ENCODE assay signal across 8 cellular contexts in the genomic region with DNA sequence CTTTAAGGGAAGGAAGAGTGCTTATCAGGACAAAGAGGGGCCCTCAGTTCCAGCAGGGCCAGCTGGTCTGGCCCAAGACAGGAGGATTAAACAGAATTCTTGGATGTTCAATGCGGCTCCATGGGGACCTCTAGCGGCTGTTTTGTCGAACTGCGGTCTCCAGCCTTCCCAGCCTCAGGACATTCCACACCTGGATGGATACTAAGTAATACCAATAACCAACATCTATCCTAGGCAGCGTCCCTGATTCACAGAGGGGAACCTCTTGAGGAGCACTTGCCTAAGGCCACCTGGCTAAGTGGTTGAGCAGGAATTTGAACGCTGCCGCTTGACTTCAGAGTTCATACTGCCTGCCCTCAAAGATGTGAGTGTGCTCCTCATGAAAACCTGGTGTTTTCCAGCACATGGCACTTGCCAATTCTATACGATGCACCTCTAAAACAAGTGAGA. TPM values are rescaled to one million over a fixed set of nuclear protein-coding genes. Genes with fewer than 3 reads are reported as not detected.
A peak's percentile ranks its signal among the peaks of the same experiment; 100 is the strongest.
DNase-seq lines count a peak whose midpoint lies in the region; ATAC-seq and TF ChIP-seq lines count a peak whose summit lies in the region.

No MANE protein-coding gene starts in this region.

- H3K4me3 ChIP-seq in BJ (ENCODE audit: low read depth, low read length): no peak overlapping the region

- DNase-seq in BJ (ENCODE audit: low read depth): no peak
- DNase-seq in MV-4-11 (lab: John Stamatoyannopoulos, UW): peak; percentile 29
- DNase-seq in SKM-1 (lab: John Stamatoyannopoulos, UW; ENCODE audit: unreplicated experiment): peak; percentile 78
- peak; percentile 46 for DNase-seq in activated naive CD8-positive, alpha-beta T cell treated with anti-CD3 and anti-CD28 coated beads for 36 hours
- peak; percentile 70 for DNase-seq in Right ventricle myocardium superior
- DNase-seq in posterior cingulate gyrus: peak in 9 of 10 donors; percentile 59 to 95 (median 74)

- intact Hi-C loops in Right ventricle myocardium superior (cut with DNase I) (loop anchor here (5.0 to 10.0 kb wide), 4 partner anchors 79 to 469 kb away; no protein-coding TSS in a partner anchor), posterior cingulate gyrus (cut with DNase I) (loop anchor here (2.0 to 5.0 kb wide), 4 partner anchors 92 to 467 kb away; a partner anchor contains a TSS)

- H3K36me3 Mint-ChIP-seq in activated naive CD8-positive, alpha-beta T cell treated with anti-CD3 and anti-CD28 coated beads for 36 hours: no peaks in the 10 kb centered on the region

- no peak overlapping the region for H3K27ac Mint-ChIP-seq in activated naive CD8-positive, alpha-beta T cell treated with anti-CD3 and anti-CD28 coated beads for 36 hours

- H3K9me3 Mint-ChIP-seq in activated naive CD8-positive, alpha-beta T cell treated with anti-CD3 and anti-CD28 coated beads for 36 hours: no peaks in the 10 kb centered on the region

- ATAC-seq in GM21360 (IDR thresholded peaks at IDR 0.05; ENCODE audit: unreplicated experiment) (peak; percentile 64), Right ventricle myocardium superior (ENCODE audit: poor library complexity) (peak; percentile 94), GM18861 (IDR thresholded peaks at IDR 0.05; ENCODE audit: unreplicated experiment) (no peak)

- POLR2A ChIA-PET in BJ (lab: Charles Lee): no interaction called here

- no peaks in the 10 kb centered on the region for H3K36me3 ChIP-seq in BJ (ENCODE audit: control insufficient read depth, insufficient read depth, low read length)

- H3K4me3 Mint-ChIP-seq in activated naive CD8-positive, alpha-beta T cell treated with anti-CD3 and anti-CD28 coated beads for 36 hours: no peak overlapping the region

- TF ChIP-seq CTCF in BJ (IDR thresholded peaks at IDR 0.05; ENCODE audit: insufficient read depth, low read depth, low read length): peak; percentile 94

- H3K27me3 ChIP-seq in BJ (ENCODE audit: control insufficient read depth, insufficient read depth, low read length): peaks cover 2% of the 10 kb centered on the region; the same call in 1 of the 2 replicates

- no peaks in the 10 kb centered on the region for H3K27me3 Mint-ChIP-seq in activated naive CD8-positive, alpha-beta T cell treated with anti-CD3 and anti-CD28 coated beads for 36 hours

- CTCF ChIA-PET in BJ (lab: Yijun Ruan, JAX): interaction anchor here (0.6 to 3.6 kb wide), 40 partner anchors 8 to 649 kb away, joined by 3 to 39 read pairs (median 4); a partner anchor contains a TSS

- H3K4me1 Mint-ChIP-seq in activated naive CD8-positive, alpha-beta T cell treated with anti-CD3 and anti-CD28 coated beads for 36 hours: peaks cover 4% of the 10 kb centered on the region

RNA-seq across cellular contexts. Expression of a gene that starts 15.5 kb away (rescaled TPM):
- polyA plus RNA-seq in BJ (2011; rRNA removed): not detected in 2 replicates
- polyA minus RNA-seq in BJ (2011; rRNA and poly(A)+ RNA removed): not detected in 2 replicates
- 100 to 1,000 TPM; 166 TPM for total RNA-seq in activated naive CD8-positive, alpha-beta T cell treated with anti-CD3 and anti-CD28 coated beads for 36 hours
- 0.54 TPM for total RNA-seq in Right ventricle myocardium superior

RNA-seq across cellular contexts. Expression of a gene that starts 19.7 kb away (rescaled TPM):
- polyA plus RNA-seq in BJ (2011; rRNA removed): 27.5 and 54.5 TPM in 2 replicates
- polyA minus RNA-seq in BJ (2011; rRNA and poly(A)+ RNA removed): 3.3 and 5.6 TPM in 2 replicates
- total RNA-seq in activated naive CD8-positive, alpha-beta T cell treated with anti-CD3 and anti-CD28 coated beads for 36 hours: 10 to 100 TPM; 11.2 to 11.3 TPM
- 68.3 TPM for total RNA-seq in Right ventricle myocardium superior

Comparison
In these comparisons a context has a peak if more than half of its experiments do, and no peak if none do; other contexts are left out.
1. RNA of a gene that starts 15.5 kb away (total RNA-seq): 166 TPM in activated naive CD8-positive, alpha-beta T cell treated with anti-CD3 and anti-CD28 coated beads for 36 hours; 0.54 TPM in Right ventricle myocardium superior (single experiment); every median in the first group is over 100 times any median in the second.